Comparison of ENCODE assay signal across 1 cellular context in the genomic region with DNA sequence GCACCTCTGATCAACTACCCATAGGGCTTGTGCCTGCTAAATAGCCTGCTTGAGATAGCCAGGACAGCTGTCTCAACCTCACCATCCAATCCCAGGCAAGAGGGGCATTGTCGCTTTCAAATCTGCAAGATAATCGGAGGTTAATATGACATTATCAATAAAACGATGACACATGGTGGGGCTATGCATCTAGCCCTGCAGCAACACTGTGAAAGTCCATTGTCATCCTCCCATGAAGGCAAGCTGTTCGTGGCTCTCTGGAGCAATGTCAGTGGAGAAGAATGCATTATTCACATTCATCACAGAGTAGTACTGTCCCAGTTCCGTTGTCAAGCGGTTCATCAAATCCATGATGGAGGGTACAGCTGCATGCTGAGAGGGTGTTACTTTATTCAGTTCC.
TF ChIP-seq lines count a peak whose summit lies in the region.

No MANE protein-coding gene starts in this region.

TF ChIP-seq in SK-N-SH, 30 proteins besides CTCF, POLR2A, EP300 and RAD21:
- TF ChIP-seq FOXJ3 (CRISPR knock-in tag; IDR thresholded peaks at IDR 0.05): 0 out of 2 replicates have a peak, but pooled peaks have one; percentile 38
- TF ChIP-seq ELF1 (IDR thresholded peaks at IDR 0.05): no peak
- peak; percentile 82 for TF ChIP-seq GATA2 (CRISPR knock-in tag; IDR thresholded peaks at IDR 0.05)
